ENCODE assay signal across 20 cellular contexts in the genomic region with DNA sequence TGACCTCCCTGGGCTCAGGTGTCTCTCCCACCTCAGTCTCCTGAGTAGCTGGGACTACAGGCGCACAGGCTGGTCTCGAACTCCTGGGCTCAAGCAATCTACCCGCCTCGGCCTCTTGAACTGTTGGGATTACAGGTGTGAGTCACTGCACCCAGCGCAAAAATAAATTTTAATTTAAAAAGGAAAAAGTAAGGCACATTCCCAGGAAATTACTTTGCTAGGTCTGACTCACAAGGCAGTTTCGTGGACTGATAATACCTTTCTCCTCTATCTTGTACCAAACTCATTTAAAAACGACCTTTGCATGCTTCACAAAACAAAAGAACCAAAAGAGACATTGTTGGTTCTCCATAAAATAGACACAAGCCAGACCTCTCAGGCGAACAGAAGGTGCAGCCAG. TPM values are rescaled to one million over a fixed set of nuclear protein-coding genes. Genes with fewer than 3 reads are reported as not detected.
A peak's percentile ranks its signal among the peaks of the same experiment; 100 is the strongest.
DNase-seq lines count a peak whose midpoint lies in the region; ATAC-seq and TF ChIP-seq lines count a peak whose summit lies in the region.
"Had no signal": no experiment of that assay in that cellular context is flagged by ENCODE, and none has a peak within 500 bp of the region (broad histone marks: within the 10 kb centered on the region; RNA-seq: fewer than 3 reads in every experiment).

No MANE protein-coding gene starts in this region.

- H3K9ac ChIP-seq in adipocyte (ENCODE audit: low read length) = no peak overlapping the region
- H3K9ac ChIP-seq: BLaER1 treated with 17β-estradiol and CSF1 and Interleukin-3, amounts not matched to agents 10 nM and 100 nM had no signal

- no peaks in the 10 kb centered on the region for H3K27me3 ChIP-seq in breast epithelium
- H3K27me3 ChIP-seq in adipocyte (replicated peaks; ENCODE audit: control insufficient read depth, insufficient read depth, low read length) = no peaks in the 10 kb centered on the region
- H3K27me3 ChIP-seq: BLaER1 treated with 17β-estradiol and CSF1 and Interleukin-3, amounts not matched to agents 10 nM and 100 nM had no signal

- no peaks in the 10 kb centered on the region for H3K9me3 ChIP-seq in breast epithelium
- H3K9me3 ChIP-seq in adipocyte (ENCODE audit: control insufficient read depth, low read length) = no peaks in the 10 kb centered on the region
- H3K9me3 ChIP-seq: BLaER1 treated with 17β-estradiol and CSF1 and Interleukin-3, amounts not matched to agents 10 nM and 100 nM; mucosa of descending colon had no signal

- BruUV-seq in MCF 10A (replicated peaks; lab: Mats Ljungman, UMichigan) = no TSS peak

- TF ChIP-seq CTCF in MCF 10A (IDR thresholded peaks at IDR 0.05; ENCODE audit: unreplicated experiment) = no peak
- TF ChIP-seq CTCF in breast epithelium (IDR thresholded peaks at IDR 0.05) = no peak
- no peak for TF ChIP-seq CTCF in fibroblast of pulmonary artery (IDR thresholded peaks at IDR 0.05; ENCODE audit: low read length, missing control alignments)
- TF ChIP-seq CTCF in coronary artery (IDR thresholded peaks at IDR 0.05) = no peak

- no peaks in the 10 kb centered on the region for H3K9me3 Mint-ChIP-seq in MCF 10A (ENCODE audit: unreplicated experiment)
- H3K9me3 Mint-ChIP-seq: activated B cell treated with CpG ODN at 0.5 μM for 24 hours; activated CD8-positive, alpha-beta T cell treated with anti-CD3 and anti-CD28 coated beads for 36 hours; activated naive CD8-positive, alpha-beta T cell treated with anti-CD3 and anti-CD28 coated beads, Interleukin-2, amount 10 ng/mL, durations not matched to agents 7 days and 5 days; stimulated activated effector memory CD8-positive, alpha-beta T cell treated with anti-CD3 and anti-CD28 coated beads, Interleukin-12 subunit alpha, Interleukin-12 subunit beta, amount 100 ng/mL, for 72 hours had no signal

- peaks cover 17% of the 10 kb centered on the region for H3K4me1 Mint-ChIP-seq in MCF 10A (ENCODE audit: insufficient read depth, unreplicated experiment)

- peak overlapping the region; percentile 38 for H3K4me3 Mint-ChIP-seq in MCF 10A (ENCODE audit: unreplicated experiment)
- H3K4me3 Mint-ChIP-seq: activated B cell treated with CpG ODN at 0.5 μM for 24 hours; activated CD8-positive, alpha-beta T cell treated with anti-CD3 and anti-CD28 coated beads for 36 hours; activated naive CD8-positive, alpha-beta T cell treated with anti-CD3 and anti-CD28 coated beads, Interleukin-2, amount 10 ng/mL, durations not matched to agents 7 days and 5 days; stimulated activated effector memory CD8-positive, alpha-beta T cell treated with anti-CD3 and anti-CD28 coated beads, Interleukin-12 subunit alpha, Interleukin-12 subunit beta, amount 100 ng/mL, for 72 hours had no signal

- peaks cover 32% of the 10 kb centered on the region for H3K36me3 Mint-ChIP-seq in MCF 10A (ENCODE audit: insufficient read depth, unreplicated experiment)

- POLR2A ChIA-PET in MCF 10A (lab: Yijun Ruan, JAX) = interaction anchor here (0.6 to 1.8 kb wide), 3 partner anchors 27 to 751 kb away, joined by 3 to 6 read pairs (median 3); no protein-coding TSS in a partner anchor

- H3K27ac ChIP-seq in breast epithelium = no peak overlapping the region
- no peak overlapping the region for H3K27ac ChIP-seq in coronary artery
- H3K27ac ChIP-seq: BLaER1 treated with 17β-estradiol and CSF1 and Interleukin-3, amounts not matched to agents 10 nM and 100 nM had no signal

- CTCF ChIA-PET in MCF 10A (lab: Yijun Ruan, JAX) = interaction anchor here (1.0 kb wide), 1 partner anchor 31 kb away, joined by 4 read pairs; no protein-coding TSS in a partner anchor

- H3K36me3 ChIP-seq in breast epithelium (peaks cover 5% of the 10 kb centered on the region), adipocyte (ENCODE audit: control insufficient read depth, insufficient read depth, low read length, severe bottlenecking) (peaks cover 6% of the 10 kb centered on the region)

- ATAC-seq in Right ventricle myocardium inferior = no peak
- ATAC-seq: activated CD8-positive, alpha-beta T cell treated with anti-CD3 and anti-CD28 coated beads for 36 hours; left colon; mucosa of descending colon; stimulated activated effector memory CD8-positive, alpha-beta T cell treated with anti-CD3 and anti-CD28 coated beads, Interleukin-12 subunit alpha, Interleukin-12 subunit beta, amount 100 ng/mL, for 72 hours had no signal

- H3K27ac Mint-ChIP-seq in MCF 10A (ENCODE audit: low read depth, unreplicated experiment) = peak overlapping the region; percentile 96
- H3K27ac Mint-ChIP-seq: activated B cell treated with CpG ODN at 0.5 μM for 24 hours; activated CD8-positive, alpha-beta T cell treated with anti-CD3 and anti-CD28 coated beads for 36 hours; stimulated activated effector memory CD8-positive, alpha-beta T cell treated with anti-CD3 and anti-CD28 coated beads, Interleukin-12 subunit alpha, Interleukin-12 subunit beta, amount 100 ng/mL, for 72 hours had no signal

- H3K4me3 ChIP-seq in breast epithelium = no peak overlapping the region
- no peak overlapping the region for H3K4me3 ChIP-seq in adipocyte (ENCODE audit: low read length)
- H3K4me3 ChIP-seq in fibroblast of pulmonary artery (replicated peaks; ENCODE audit: low read depth, low read length) = no peak overlapping the region
- H3K4me3 ChIP-seq in coronary artery = no peak overlapping the region
- H3K4me3 ChIP-seq: BLaER1 treated with 17β-estradiol and CSF1 and Interleukin-3, amounts not matched to agents 10 nM and 100 nM; mucosa of descending colon had no signal

- TF ChIP-seq POLR2A in breast epithelium (IDR thresholded peaks at IDR 0.05) = no peak

- intact Hi-C loops in MCF 10A (cut with micrococcal nuclease) = no loop called here
- intact Hi-C loops in breast epithelium (cut with DNase I; ENCODE audit: low total_unique reads) = loop anchor here (5.0 kb wide), 1 partner anchor 84 kb away; no protein-coding TSS in a partner anchor
- intact Hi-C loops in Right ventricle myocardium inferior (cut with DNase I) = no loop called here

- DNase-seq in MCF 10A (ENCODE audit: unreplicated experiment) = peak; percentile 45
- DNase-seq in breast epithelium (ENCODE audit: low spot score in 2 of 2) = no peak
- peak; percentile 13 for DNase-seq in adipocyte (ENCODE audit: low read depth)
- DNase-seq in fibroblast of pulmonary artery (ENCODE audit: low read depth) = peak; percentile 28
- no peak for DNase-seq in Right ventricle myocardium inferior (ENCODE audit: missing footprints)
- DNase-seq in NCI-H524 treated with DMSO at 0.1 percent for 48 hours (lab: John Stamatoyannopoulos, UW) = no peak
- no peak for DNase-seq in coronary artery (ENCODE audit: low spot score)
- DNase-seq in NCI-H510A (lab: John Stamatoyannopoulos, UW) = no peak
- DNase-seq: activated B cell treated with CpG ODN at 0.5 μM for 24 hours; activated CD8-positive, alpha-beta T cell treated with anti-CD3 and anti-CD28 coated beads for 36 hours; activated naive CD8-positive, alpha-beta T cell treated with anti-CD3 and anti-CD28 coated beads, Interleukin-2, amount 10 ng/mL, durations not matched to agents 7 days and 5 days; left colon; MM.1S; mucosa of descending colon; NCI-H1694 treated with DMSO at 0.1 percent for 48 hours; NCI-H2227 treated with DMSO at 0.1 percent for 48 hours; retina; stimulated activated CD4-positive, alpha-beta T cell treated with anti-CD3 and anti-CD28 coated beads, Interleukin-15, amount 100 ng/mL, for 24 hours had no signal

- no peaks in the 10 kb centered on the region for H3K27me3 Mint-ChIP-seq in MCF 10A (ENCODE audit: insufficient read depth, unreplicated experiment)
- H3K27me3 Mint-ChIP-seq: activated B cell treated with CpG ODN at 0.5 μM for 24 hours; activated CD8-positive, alpha-beta T cell treated with anti-CD3 and anti-CD28 coated beads for 36 hours; activated naive CD8-positive, alpha-beta T cell treated with anti-CD3 and anti-CD28 coated beads, Interleukin-2, amount 10 ng/mL, durations not matched to agents 7 days and 5 days had no signal

- H3K4me1 ChIP-seq in breast epithelium (no peaks in the 10 kb centered on the region), adipocyte (ENCODE audit: control insufficient read depth, insufficient read depth, low read length) (peaks cover 23% of the 10 kb centered on the region)

RNA-seq across cellular contexts. Expression of a gene that starts 29.7 kb away (rescaled TPM):
- 35.0 and 41.4 TPM in 2 replicates for total RNA-seq in MCF 10A (2022)
- 10 to 100 TPM; 24.8 to 44.9 (median 40.6) TPM for total RNA-seq in breast epithelium
- 13.2 TPM for total RNA-seq in Right ventricle myocardium inferior

Comparison
In these comparisons a context has a peak if more than half of its experiments do, and no peak if none do; other contexts are left out.
1. DNase-seq: peak in MCF 10A (single experiment), adipocyte (single experiment) and fibroblast of pulmonary artery (single experiment); none in breast epithelium (0 of 2), Right ventricle myocardium inferior (single experiment), NCI-H524 treated with DMSO at 0.1 percent for 48 hours (single experiment), coronary artery (single experiment) and NCI-H510A (single experiment).